In genomic region chr9:132946624-132947295, GRCh38 we compare ENCODE assay signal across 12 cellular contexts. TPM values are rescaled to one million over a fixed set of nuclear protein-coding genes. Genes with fewer than 3 reads are reported as not detected.
DNase-seq lines count a peak whose midpoint lies in the region; ATAC-seq, FAIRE-seq and TF ChIP-seq lines count a peak whose summit lies in the region.
"Had no signal": no experiment of that assay in that cellular context is flagged by ENCODE, and none has a peak within 500 bp of the region (broad histone marks: within the 10 kb centered on the region; RNA-seq: fewer than 3 reads in every experiment).

No MANE protein-coding gene starts in this region.

- peaks cover 25 to 28% of the 10 kb centered on the region in 2 donors for H3K4me1 ChIP-seq in gastrocnemius medialis

- no peak for TF ChIP-seq POLR2A in gastrocnemius medialis (IDR thresholded peaks at IDR 0.05)

- H3K9me3 Mint-ChIP-seq in naive thymus-derived CD8-positive, alpha-beta T cell, result no peaks in the 10 kb centered on the region

- peak overlapping the region in 7 of 10 donors; percentile 36 to 100 (median 76) for H3K27ac Mint-ChIP-seq in naive thymus-derived CD8-positive, alpha-beta T cell
- no peak overlapping the region for H3K27ac Mint-ChIP-seq in T-helper 17 cell

- no peaks in the 10 kb centered on the region for H3K27me3 ChIP-seq in gastrocnemius medialis

- no peak for FAIRE-seq in frontal cortex (lab: Jason Lieb, UNC)
- FAIRE-seq: G401.6 had no signal

- TF ChIP-seq CTCF in choroid plexus epithelial cell (conservative IDR thresholded peaks at IDR 0.05; ENCODE audit: low read depth, low read length) (no peak), gastrocnemius medialis (IDR thresholded peaks at IDR 0.05 in 4 of 5, conservative IDR thresholded peaks at IDR 0.05 in 1 of 5) (no peak)

- intact Hi-C loops in gastrocnemius medialis (cut with DNase I; ENCODE audit: low total_unique reads), result no loop called here

- in situ Hi-C loops in gastrocnemius medialis (cut with MboI; ENCODE audit: low sequenced_read_pairs in 4 of 4), result no loop called here

- POLR2A ChIA-PET in naive thymus-derived CD8-positive, alpha-beta T cell (lab: Charles Lee), result interaction anchor here (0.8 to 1.2 kb wide), 2 partner anchors 12 to 187 kb away, joined by 3 read pairs; no protein-coding TSS in a partner anchor

- H3K27me3 Mint-ChIP-seq in naive thymus-derived CD8-positive, alpha-beta T cell, result no peaks in the 10 kb centered on the region
- H3K27me3 Mint-ChIP-seq in T-helper 17 cell, result no peaks in the 10 kb centered on the region

- H3K4me1 Mint-ChIP-seq in naive thymus-derived CD8-positive, alpha-beta T cell, result peaks cover 17 to 30% (median 25%) of the 10 kb centered on the region in 4 donors
- H3K4me1 Mint-ChIP-seq in T-helper 17 cell, result peaks cover 18% of the 10 kb centered on the region

- H3K4me3 ChIP-seq in choroid plexus epithelial cell (ENCODE audit: low read depth, low read length) (no peak overlapping the region), gastrocnemius medialis (no peak overlapping the region)

- H3K4me3 Mint-ChIP-seq in naive thymus-derived CD8-positive, alpha-beta T cell, result peak overlapping the region in 4 of 10 donors; percentile 1 to 22 (median 14)
- H3K4me3 Mint-ChIP-seq in T-helper 17 cell, result no peak overlapping the region

- DNase-seq in Daoy (ENCODE audit: low read depth) (peak; percentile 90), NCI-H1694 (lab: John Stamatoyannopoulos, UW) (peak; percentile 88), choroid plexus epithelial cell (ENCODE audit: low read depth) (peak; percentile 49), gastrocnemius medialis (no peak), frontal cortex (ENCODE audit: low spot score in 2 of 2) (no peak), T-helper 17 cell (no peak)
- DNase-seq in naive thymus-derived CD8-positive, alpha-beta T cell, result no peak
- DNase-seq: amniotic stem cell, Kasumi-1, nucleus accumbens had no signal

- H3K36me3 Mint-ChIP-seq in naive thymus-derived CD8-positive, alpha-beta T cell, result peaks cover 0 to 3% (median 0%) of the 10 kb centered on the region in 3 donors
- peaks cover 5% of the 10 kb centered on the region for H3K36me3 Mint-ChIP-seq in T-helper 17 cell (ENCODE audit: low read depth)

- H3K36me3 ChIP-seq in gastrocnemius medialis, result no peaks in the 10 kb centered on the region

- no peak overlapping the region for H3K27ac ChIP-seq in gastrocnemius medialis

- H3K9me3 ChIP-seq in gastrocnemius medialis, result no peaks in the 10 kb centered on the region
- H3K9me3 ChIP-seq in T-helper 17 cell (ENCODE audit: control insufficient read depth, low read length, poor library complexity, severe bottlenecking), result no peaks in the 10 kb centered on the region

- ATAC-seq in naive thymus-derived CD8-positive, alpha-beta T cell, result no peak
- ATAC-seq in gastrocnemius medialis (no peak), T-helper 17 cell (no peak), HG03354 (IDR thresholded peaks at IDR 0.05; ENCODE audit: poor library complexity, severe bottlenecking, unreplicated experiment) (no peak)

RNA-seq across cellular contexts. Expression of gene TSC1, which starts 2.3 kb away (rescaled TPM):
- total RNA-seq in Daoy (2014; rRNA removed; shearing (Covaris generic)), result 27.7 and 28.9 TPM in 2 replicates
- total RNA-seq in naive thymus-derived CD8-positive, alpha-beta T cell, result 10 to 100 TPM; 82.4 to 86.2 TPM
- 1 to 10 TPM; 4.8 to 8.7 (median 8.3) TPM for polyA plus RNA-seq in naive thymus-derived CD8-positive, alpha-beta T cell
- total RNA-seq in gastrocnemius medialis, result 10 to 100 TPM; 36.7 to 45.3 (median 39.7) TPM
- 36.7 TPM for total RNA-seq in frontal cortex
- total RNA-seq in T-helper 17 cell, result 10 to 100 TPM; 51.2 to 58.3 TPM

RNA-seq across cellular contexts. Expression of gene GFI1B, which starts 31.7 kb away (rescaled TPM):
- total RNA-seq in Daoy (2014; rRNA removed; shearing (Covaris generic)), result not detected in 2 replicates
- total RNA-seq in naive thymus-derived CD8-positive, alpha-beta T cell, result under 1 TPM in 1 of 2 experiments, not detected in 1; 0.39 TPM
- polyA plus RNA-seq in naive thymus-derived CD8-positive, alpha-beta T cell, result under 1 TPM in 1 of 3 donors, not detected in 2; 0.16 TPM
- total RNA-seq in gastrocnemius medialis (not detected), frontal cortex (0.41 TPM), T-helper 17 cell (10 to 100 TPM in 1 of 2 donors, 1 to 10 TPM in 1; 1.1 to 29.3 TPM)

Comparison
In these comparisons a context has a peak if more than half of its experiments do, and no peak if none do; other contexts are left out.
1. DNase-seq: peak in Daoy (single experiment), NCI-H1694 (single experiment) and choroid plexus epithelial cell (single experiment); none in naive thymus-derived CD8-positive, alpha-beta T cell (0 of 10), gastrocnemius medialis (0 of 2), frontal cortex (0 of 2) and T-helper 17 cell (0 of 3).